ENCODE assay signal across 23 cellular contexts in genomic region chr2:28085183-28085582, GRCh38.
DNase-seq lines count a peak whose midpoint lies in the region; FAIRE-seq and TF ChIP-seq lines count a peak whose summit lies in the region.
"Had no signal": no experiment of that assay in that cellular context is flagged by ENCODE, and none has a peak within 500 bp of the region (broad histone marks: within the 10 kb centered on the region; RNA-seq: fewer than 3 reads in every experiment).

No MANE protein-coding gene starts in this region.

- no peaks in the 10 kb centered on the region for H3K36me3 ChIP-seq in neutrophil

- peaks cover 13 to 24% of the 10 kb centered on the region in 2 experiments for H3K4me1 ChIP-seq in neutrophil (ENCODE audit: control insufficient read depth in 1 of 2, insufficient read depth in 1 of 2, low read depth in 1 of 2, low read length in 1 of 2)

- no peak for TF ChIP-seq CTCF in fibroblast of villous mesenchyme (IDR thresholded peaks at IDR 0.05; ENCODE audit: insufficient read depth, low read depth, low read length)
- TF ChIP-seq CTCF in neutrophil (IDR thresholded peaks at IDR 0.05): no peak

- FAIRE-seq in GM18507 (lab: Jason Lieb, UNC): peak; percentile 18
- FAIRE-seq: A204.1, D721Med had no signal

- H3K27ac ChIP-seq in neutrophil: peak overlapping the region; percentile 51
- no peak overlapping the region for H3K27ac ChIP-seq in substantia nigra (ENCODE audit: low read depth, low read length, poor library complexity, severe bottlenecking)
- H3K27ac ChIP-seq: GM23248, RWPE1 had no signal

- no peak overlapping the region for H3K4me3 ChIP-seq in fibroblast of villous mesenchyme (ENCODE audit: low read depth, low read length)
- no peak overlapping the region for H3K4me3 ChIP-seq in neutrophil (ENCODE audit: low read depth in 1 of 2, low read length in 1 of 2)
- H3K4me3 ChIP-seq: GM23248 had no signal

- no peaks in the 10 kb centered on the region for H3K27me3 ChIP-seq in neutrophil

- H3K9me3 ChIP-seq in neutrophil: no peaks in the 10 kb centered on the region
- H3K9me3 ChIP-seq: SK-N-SH had no signal

- DNase-seq in GM18507 (ENCODE audit: extremely low spot score, insufficient read length, low read depth) (no peak), NOMO-1 treated with DMSO at 0.1 percent for 48 hours (lab: John Stamatoyannopoulos, UW; ENCODE audit: unreplicated experiment) (peak; percentile 66), fibroblast of villous mesenchyme (ENCODE audit: low read depth) (peak; percentile 66), substantia nigra (lab: John Stamatoyannopoulos, UW) (no peak), NCI-H2171 (lab: John Stamatoyannopoulos, UW) (no peak), mesenteric fat pad (ENCODE audit: low spot score) (no peak), GM03348 (ENCODE audit: low spot score) (no peak)
- DNase-seq: DMS53, GF-D8, GM23248, HCEC 1CT, IMR-90, NCI-H1105, NCI-H146, NCI-H2029, NCI-H345, NCI-H524, SIG-M5, SK-N-SH had no signal

Comparison
In these comparisons a context has a peak if more than half of its experiments do, and no peak if none do; other contexts are left out.
1. DNase-seq: peak in NOMO-1 treated with DMSO at 0.1 percent for 48 hours (single experiment) and fibroblast of villous mesenchyme (single experiment); none in GM18507 (single experiment), substantia nigra (0 of 49), NCI-H2171 (single experiment), mesenteric fat pad (single experiment) and GM03348 (single experiment).